ENCODE assay signal across 1 cellular context in genomic region chr16:81181013-81181720, GRCh38.
A peak's percentile ranks its signal among the peaks of the same experiment; 100 is the strongest.
TF ChIP-seq lines count a peak whose summit lies in the region.

No MANE protein-coding gene starts in this region.

TF ChIP-seq in HCT116, 20 proteins besides CTCF, POLR2A, EP300 and RAD21 (continued from another document):
- TF ChIP-seq ZBTB33 (IDR thresholded peaks at IDR 0.05; ENCODE audit: extremely low read depth, insufficient replicate concordance, low read length) (no peak), POLR2AphosphoS5 (IDR thresholded peaks at IDR 0.05; ENCODE audit: low read depth, low read length) (peak; percentile 72)
